In the genomic region with DNA sequence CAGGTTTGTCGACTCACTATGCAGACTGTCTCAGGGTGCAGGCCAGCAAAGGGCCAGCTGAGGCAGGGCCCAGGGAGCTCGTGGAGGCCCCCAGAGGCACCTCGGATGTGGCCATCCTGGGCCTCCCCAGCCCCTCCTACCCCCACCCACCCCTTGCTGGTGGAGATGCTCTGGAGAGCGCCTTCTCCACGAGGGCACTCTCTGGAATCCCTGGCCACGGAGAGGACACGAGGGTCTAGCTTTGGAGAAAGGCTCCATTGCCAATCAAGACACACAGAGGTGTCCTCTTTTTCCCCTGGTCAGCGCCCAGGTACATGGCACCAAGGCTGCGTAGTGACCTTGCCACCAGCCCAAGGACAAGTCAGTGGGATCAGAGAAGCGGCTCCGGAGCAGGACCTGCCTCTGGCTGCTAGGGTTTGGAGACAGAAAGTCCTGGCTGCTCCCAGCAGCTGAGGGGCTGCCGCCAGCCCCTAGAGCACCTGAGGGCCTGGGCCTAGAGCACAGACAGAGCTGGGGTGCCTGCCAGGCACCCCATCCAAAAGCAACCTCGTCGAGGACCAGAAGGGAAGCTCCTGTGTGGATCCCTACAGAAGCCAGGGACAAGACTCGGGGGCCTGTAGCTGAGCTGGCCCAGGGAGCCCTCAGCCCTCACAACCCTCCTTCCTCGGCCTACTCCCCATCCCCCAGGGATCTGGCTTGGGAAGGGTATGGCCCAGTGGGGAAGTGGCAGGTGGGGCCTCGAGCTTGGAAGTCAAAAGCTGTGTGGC, we compare ENCODE assay signal across 22 cellular contexts. TPM values are rescaled to one million over a fixed set of nuclear protein-coding genes. Genes with fewer than 3 reads are reported as not detected.
A peak's percentile ranks its signal among the peaks of the same experiment; 100 is the strongest.
DNase-seq lines count a peak whose midpoint lies in the region; ATAC-seq and TF ChIP-seq lines count a peak whose summit lies in the region.
"Had no signal": no experiment of that assay in that cellular context is flagged by ENCODE, and none has a peak within 500 bp of the region (broad histone marks: within the 10 kb centered on the region; RNA-seq: fewer than 3 reads in every experiment).

No MANE protein-coding gene starts in this region.

- H3K14ac ChIP-seq in neuronal stem cell (ENCODE audit: low read length), result no peak overlapping the region

- H3K4me2 ChIP-seq in neuronal stem cell (ENCODE audit: insufficient read depth, low read length, poor library complexity, severe bottlenecking), result no peak overlapping the region

- H2BK5ac ChIP-seq in neuronal stem cell (ENCODE audit: low read length), result no peak overlapping the region

- no peak for ATAC-seq in heart right ventricle
- ATAC-seq in upper lobe of left lung (ENCODE audit: low FRiP score in 2 of 2), result no peak
- ATAC-seq in GM21737 (IDR thresholded peaks at IDR 0.05; ENCODE audit: unreplicated experiment), result no peak
- ATAC-seq: activated CD8-positive, alpha-beta T cell treated with anti-CD3 and anti-CD28 coated beads, Interleukin-2, amount 10 ng/mL, durations not matched to agents 7 days and 5 days; heart left ventricle; natural killer cell; PC-3 had no signal

- H3K4ac ChIP-seq in neuronal stem cell (ENCODE audit: low read length), result no peak overlapping the region

- DNase-seq in cardiac muscle cell (ENCODE audit: low read depth in 1 of 2, low spot score in 1 of 2) (no peak), heart right ventricle (no peak), neuronal stem cell (ENCODE audit: low spot score) (no peak), upper lobe of left lung (peak; percentile 18 to 43), Kasumi-1 (lab: John Stamatoyannopoulos, UW) (no peak), NCI-H524 (lab: John Stamatoyannopoulos, UW) (no peak)
- DNase-seq: ACHN; activated B cell treated with CpG ODN at 0.5 μM for 24 hours; activated CD8-positive, alpha-beta T cell treated with anti-CD3 and anti-CD28 coated beads, Interleukin-2, amount 10 ng/mL, durations not matched to agents 7 days and 5 days; DMS153; effector CD4-positive, alpha-beta T cell; GDM1; immature natural killer cell; natural killer cell; NCI-H1105 treated with DMSO at 0.1 percent for 48 hours; PC-3; stimulated activated CD4-positive, alpha-beta T cell treated with anti-CD3 and anti-CD28 coated beads, Interleukin-4, amount 100 ng/mL, for 24 hours had no signal

- H2BK12ac ChIP-seq in neuronal stem cell (ENCODE audit: low read length), result peak overlapping the region; percentile 85

- intact Hi-C loops in heart right ventricle (cut with DNase I), result no loop called here

- peak overlapping the region; percentile 97 for H2BK120ac ChIP-seq in neuronal stem cell (ENCODE audit: low read depth, low read length)

- peak overlapping the region; percentile 25 for H3K23ac ChIP-seq in neuronal stem cell (ENCODE audit: low read depth, low read length, poor library complexity)

- no peak for TF ChIP-seq CTCF in cardiac muscle cell (IDR thresholded peaks at IDR 0.05; ENCODE audit: low read depth, low read length)
- no peak for TF ChIP-seq CTCF in heart right ventricle (IDR thresholded peaks at IDR 0.05)
- no peak for TF ChIP-seq CTCF in upper lobe of left lung (IDR thresholded peaks at IDR 0.05)

- H3K9me3 ChIP-seq in cardiac muscle cell (ENCODE audit: low read depth), result no peaks in the 10 kb centered on the region
- H3K9me3 ChIP-seq in heart right ventricle, result no peaks in the 10 kb centered on the region
- H3K9me3 ChIP-seq in esophagus (ENCODE audit: control insufficient read depth in 2 of 2, insufficient read depth in 1 of 2, low read depth in 1 of 2, low read length in 1 of 2), result no peaks in the 10 kb centered on the region
- H3K9me3 ChIP-seq in neuronal stem cell (replicated peaks in 1 of 2; ENCODE audit: control insufficient read depth in 2 of 2, insufficient read depth in 1 of 2, low read depth in 1 of 2, low read length in 2 of 2), result no peaks in the 10 kb centered on the region
- no peaks in the 10 kb centered on the region for H3K9me3 ChIP-seq in upper lobe of left lung
- H3K9me3 ChIP-seq: breast epithelium, heart left ventricle, SJSA1 had no signal

- H3K4me3 ChIP-seq in cardiac muscle cell, result no peak overlapping the region
- no peak overlapping the region for H3K4me3 ChIP-seq in heart right ventricle
- no peak overlapping the region for H3K4me3 ChIP-seq in esophagus (ENCODE audit: low read depth in 1 of 2, low read length in 2 of 2)
- no peak overlapping the region for H3K4me3 ChIP-seq in neuronal stem cell (ENCODE audit: low read length in 2 of 2)
- no peak overlapping the region for H3K4me3 ChIP-seq in upper lobe of left lung
- H3K4me3 ChIP-seq: breast epithelium, heart left ventricle, SJSA1 had no signal

- no peak overlapping the region for H4K8ac ChIP-seq in neuronal stem cell (ENCODE audit: low read depth, low read length)

- H3K27me3 ChIP-seq in cardiac muscle cell (no peaks in the 10 kb centered on the region), heart right ventricle (no peaks in the 10 kb centered on the region), esophagus (ENCODE audit: control insufficient read depth in 1 of 2, insufficient read depth in 2 of 2, low read length in 2 of 2) (no peaks in the 10 kb centered on the region), neuronal stem cell (ENCODE audit: control insufficient read depth in 3 of 3, insufficient read depth in 3 of 3, low read depth in 1 of 3, low read length in 3 of 3) (no peaks in the 10 kb centered on the region), upper lobe of left lung (no peaks in the 10 kb centered on the region)
- H3K27me3 ChIP-seq: breast epithelium, heart left ventricle, SJSA1 had no signal

- H2AK5ac ChIP-seq in neuronal stem cell (ENCODE audit: low read depth, low read length), result peak overlapping the region; percentile 99

- peak overlapping the region; percentile 54 for H2AFZ ChIP-seq in neuronal stem cell (ENCODE audit: low read length)

- no peak for TF ChIP-seq EP300 in upper lobe of left lung (IDR thresholded peaks at IDR 0.05)

- no peak for TF ChIP-seq POLR2A in upper lobe of left lung (IDR thresholded peaks at IDR 0.05)

- H3K4me1 ChIP-seq in cardiac muscle cell (ENCODE audit: low read depth), result peaks cover 23% of the 10 kb centered on the region
- H3K4me1 ChIP-seq in heart right ventricle, result peaks cover 7 to 49% (median 31%) of the 10 kb centered on the region in 9 donors
- H3K4me1 ChIP-seq in esophagus (ENCODE audit: control insufficient read depth in 2 of 2, insufficient read depth in 2 of 2, low read length in 1 of 2), result peaks cover 6 to 32% of the 10 kb centered on the region in 2 donors
- peaks cover 9 to 14% of the 10 kb centered on the region in 2 donors for H3K4me1 ChIP-seq in neuronal stem cell (ENCODE audit: control insufficient read depth in 2 of 2, insufficient read depth in 1 of 2, low read depth in 1 of 2, low read length in 2 of 2)
- H3K4me1 ChIP-seq in upper lobe of left lung, result peaks cover 34 to 78% (median 72%) of the 10 kb centered on the region in 4 donors
- H3K4me1 ChIP-seq: breast epithelium had no signal

- H4K91ac ChIP-seq in neuronal stem cell (ENCODE audit: low read depth, low read length, poor library complexity), result peak overlapping the region; percentile 56

- 88 to 90% methylated on average over 17 of the region's 17 CpGs for WGBS in heart right ventricle, 2 donors
- WGBS in esophagus, 2 donors, result 62 to 73% methylated on average over 17 of the region's 17 CpGs
- no CpG with 5 or more reads among the region's 17 CpGs for WGBS in neuronal stem cell (ENCODE audit: extremely low coverage in 2 of 2, insufficient read length in 2 of 2, insufficient replicate concordance in 1 of 2), 2 donors
- 82 to 91% methylated on average over 5 to 9 of the region's 17 CpGs for WGBS in upper lobe of left lung, 2 donors

- H3K27ac ChIP-seq in cardiac muscle cell (peak overlapping the region; percentile 20), heart right ventricle (no peak overlapping the region), esophagus (ENCODE audit: low read depth in 2 of 2, low read length in 1 of 2) (peak overlapping the region; percentile 93 to 94), neuronal stem cell (replicated peaks; ENCODE audit: low read length) (no peak overlapping the region), upper lobe of left lung (peak overlapping the region; percentile 74 to 93 (median 88))
- H3K27ac ChIP-seq: heart left ventricle, SJSA1 had no signal

- H3K9ac ChIP-seq in neuronal stem cell (ENCODE audit: low read depth, low read length, poor library complexity), result no peak overlapping the region

- H3K36me3 ChIP-seq in cardiac muscle cell (no peaks in the 10 kb centered on the region), heart right ventricle (no peaks in the 10 kb centered on the region), esophagus (ENCODE audit: control insufficient read depth in 2 of 2, insufficient read depth in 2 of 2, low read length in 1 of 2) (no peaks in the 10 kb centered on the region), neuronal stem cell (replicated peaks in 1 of 2; ENCODE audit: control insufficient read depth in 2 of 2, insufficient read depth in 2 of 2, low read length in 2 of 2) (no peaks in the 10 kb centered on the region), upper lobe of left lung (peaks cover 0 to 5% (median 0%) of the 10 kb centered on the region in 4 donors)
- H3K36me3 ChIP-seq: breast epithelium, heart left ventricle, SJSA1 had no signal

- peak overlapping the region; percentile 98 for H2BK15ac ChIP-seq in neuronal stem cell (ENCODE audit: low read length)

- H3K79me1 ChIP-seq in neuronal stem cell (ENCODE audit: low read depth, low read length), result no peaks in the 10 kb centered on the region

- peak overlapping the region; percentile 92 for H3K18ac ChIP-seq in neuronal stem cell (ENCODE audit: low read length)

RNA-seq across cellular contexts. Expression of a gene that starts 18.7 kb away (rescaled TPM):
- 72.7 and 107 TPM in 2 replicates for total RNA-seq in cardiac muscle cell
- polyA plus RNA-seq in cardiac muscle cell, result 128 and 144 TPM in 2 replicates
- total RNA-seq in heart right ventricle, result 10 to 100 TPM; 39.9 to 53.9 (median 45.9) TPM
- 10 to 100 TPM; 33.4 to 57.9 TPM for polyA plus RNA-seq in heart right ventricle
- 10 to 100 TPM; 20.8 to 30.1 TPM for polyA plus RNA-seq in esophagus
- 43.3 TPM for polyA plus RNA-seq in neuronal stem cell (2013, experiment 1 of 2)
- polyA plus RNA-seq in neuronal stem cell (2013, experiment 2 of 2), result 45.1 TPM
- total RNA-seq in upper lobe of left lung, result 10 to 100 TPM; 18.9 to 74.9 (median 54.2) TPM

RNA-seq across cellular contexts. Expression of a gene that starts 20.7 kb away (rescaled TPM):
- total RNA-seq in cardiac muscle cell (11.4 and 14.2 TPM in 2 replicates), heart right ventricle (1 to 10 TPM; 1.7 to 4.0 (median 2.2) TPM), upper lobe of left lung (100 to 1,000 TPM in 4 of 6 donors, 10 to 100 TPM in 2; 38.8 to 184 (median 114) TPM)
- polyA plus RNA-seq in cardiac muscle cell (5.1 and 6.4 TPM in 2 replicates), heart right ventricle (10 to 100 TPM in 1 of 2 donors, 1 to 10 TPM in 1; 7.0 to 10.6 TPM), esophagus (10 to 100 TPM; 18.1 to 28.0 TPM)
- polyA plus RNA-seq in neuronal stem cell (2013, experiment 1 of 2), result 3.6 TPM
- polyA plus RNA-seq in neuronal stem cell (2013, experiment 2 of 2), result 3.4 TPM
- total RNA-seq: activated B cell treated with CpG ODN at 0.5 μM for 24 hours, natural killer cell, SJSA1 had no signal

Comparison
In these comparisons a context has a peak if more than half of its experiments do, and no peak if none do; other contexts are left out.
1. H3K27ac ChIP-seq: peak in cardiac muscle cell (single experiment), esophagus (2 of 2) and upper lobe of left lung (4 of 4); none in heart right ventricle (0 of 10) and neuronal stem cell (single experiment).
2. DNase-seq: peak in upper lobe of left lung (2 of 2); none in cardiac muscle cell (0 of 2), heart right ventricle (0 of 2), neuronal stem cell (single experiment), Kasumi-1 (0 of 2) and NCI-H524 (0 of 2).